In the genomic region with DNA sequence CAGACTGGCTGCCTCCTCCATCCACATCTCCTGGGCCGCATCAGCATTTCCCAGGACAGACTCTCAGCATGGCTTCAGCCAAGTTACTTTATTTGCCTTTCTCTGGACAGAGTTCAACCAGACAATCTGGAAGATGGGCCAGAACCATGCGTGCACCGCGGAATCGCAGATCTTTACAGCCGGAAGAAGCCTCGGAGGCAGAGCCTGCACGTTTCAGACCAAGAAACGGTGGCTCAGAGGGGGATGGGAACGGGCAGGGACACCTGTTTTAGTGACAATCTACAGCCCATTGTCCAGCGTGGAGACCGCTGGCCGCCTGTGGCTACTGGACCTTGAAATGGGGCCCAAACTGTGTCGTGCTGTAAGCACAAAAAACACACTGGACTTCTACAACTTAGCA, we compare ENCODE assay signal across 33 cellular contexts. TPM values are rescaled to one million over a fixed set of nuclear protein-coding genes. Genes with fewer than 3 reads are reported as not detected.
A peak's percentile ranks its signal among the peaks of the same experiment; 100 is the strongest.
DNase-seq lines count a peak whose midpoint lies in the region; ATAC-seq and TF ChIP-seq lines count a peak whose summit lies in the region.
"Had no signal": no experiment of that assay in that cellular context is flagged by ENCODE, and none has a peak within 500 bp of the region (broad histone marks: within the 10 kb centered on the region; RNA-seq: fewer than 3 reads in every experiment).

No MANE protein-coding gene starts in this region.

- no peaks in the 10 kb centered on the region for H3K9me3 ChIP-seq in left ventricle myocardium inferior (replicated peaks)
- H3K9me3 ChIP-seq: breast epithelium, mucosa of descending colon, tibial artery had no signal

- peaks cover 32% of the 10 kb centered on the region for H3K27me3 ChIP-seq in left ventricle myocardium inferior (ENCODE audit: low read depth)
- H3K27me3 ChIP-seq: tibial artery had no signal

- H3K36me3 ChIP-seq in left ventricle myocardium inferior: peaks cover 24% of the 10 kb centered on the region
- H3K36me3 ChIP-seq: breast epithelium had no signal

- H3K36me3 Mint-ChIP-seq in osteocyte (ENCODE audit: unreplicated experiment): no peaks in the 10 kb centered on the region
- H3K36me3 Mint-ChIP-seq in effector memory CD8-positive, alpha-beta T cell (ENCODE audit: insufficient read depth): peaks cover 3% of the 10 kb centered on the region
- H3K36me3 Mint-ChIP-seq: activated naive CD8-positive, alpha-beta T cell treated with anti-CD3 and anti-CD28 coated beads for 36 hours; CD8-positive, alpha-beta memory T cell; natural killer cell treated with Interleukin-12 subunit alpha and Interleukin-12 subunit beta and Interleukin-15 and Interleukin-18, amount 100 ng/mL, for 72 hours had no signal

- peaks cover 49% of the 10 kb centered on the region for H3K27me3 Mint-ChIP-seq in osteocyte (ENCODE audit: unreplicated experiment)
- peaks cover 6 to 32% of the 10 kb centered on the region in 2 donors for H3K27me3 Mint-ChIP-seq in effector memory CD8-positive, alpha-beta T cell

- H3K4me3 Mint-ChIP-seq in osteocyte (ENCODE audit: unreplicated experiment): no peak overlapping the region
- H3K4me3 Mint-ChIP-seq in effector memory CD8-positive, alpha-beta T cell: no peak overlapping the region
- H3K4me3 Mint-ChIP-seq: activated naive CD8-positive, alpha-beta T cell treated with anti-CD3 and anti-CD28 coated beads for 36 hours; B cell; natural killer cell treated with Interleukin-12 subunit alpha and Interleukin-12 subunit beta and Interleukin-15 and Interleukin-18, amount 100 ng/mL, for 72 hours; T-helper 1 cell treated with Interleukin-12 subunit alpha and Interleukin-12 subunit beta and Interleukin-4 antibody, amounts not matched to agents 30 μg/mL and 1 μg/mL, for 36 hours had no signal

- ATAC-seq in left cardiac atrium (no peak), HG02840 (IDR thresholded peaks at IDR 0.05; ENCODE audit: low FRiP score, unreplicated experiment) (no peak)
- no peak for ATAC-seq in effector memory CD8-positive, alpha-beta T cell (replicated peaks)
- ATAC-seq: mucosa of descending colon; natural killer cell treated with Interleukin-12 subunit alpha and Interleukin-12 subunit beta and Interleukin-15 and Interleukin-18, amount 100 ng/mL, for 72 hours; SK-N-SH treated with all-trans-retinoic acid at 6 μM for 48 hours had no signal

- peaks cover 51% of the 10 kb centered on the region for H3K4me1 ChIP-seq in left ventricle myocardium inferior
- H3K4me1 ChIP-seq: breast epithelium had no signal

- TF ChIP-seq CTCF in left ventricle myocardium inferior (IDR thresholded peaks at IDR 0.05; ENCODE audit: borderline replicate concordance): no peak
- TF ChIP-seq CTCF in osteocyte (IDR thresholded peaks at IDR 0.05): no peak

- no peak overlapping the region for H3K27ac Mint-ChIP-seq in osteocyte (ENCODE audit: unreplicated experiment)
- no peak overlapping the region for H3K27ac Mint-ChIP-seq in effector memory CD8-positive, alpha-beta T cell
- H3K27ac Mint-ChIP-seq: activated naive CD8-positive, alpha-beta T cell treated with anti-CD3 and anti-CD28 coated beads for 36 hours; B cell; CD8-positive, alpha-beta memory T cell; natural killer cell treated with Interleukin-12 subunit alpha and Interleukin-12 subunit beta and Interleukin-15 and Interleukin-18, amount 100 ng/mL, for 72 hours; T-helper 1 cell treated with Interleukin-12 subunit alpha and Interleukin-12 subunit beta and Interleukin-4 antibody, amounts not matched to agents 30 μg/mL and 1 μg/mL, for 36 hours had no signal

- H3K4me3 ChIP-seq in left ventricle myocardium inferior: no peak overlapping the region
- H3K4me3 ChIP-seq: breast epithelium, lung, mucosa of descending colon, PC-9, tibial artery had no signal

- peak overlapping the region; percentile 67 for H3K27ac ChIP-seq in left ventricle myocardium inferior (replicated peaks)
- H3K27ac ChIP-seq: breast epithelium, epithelial cell of prostate, PC-9, tibial artery had no signal

- H3K4me1 Mint-ChIP-seq in osteocyte (ENCODE audit: unreplicated experiment): peaks cover 6% of the 10 kb centered on the region
- H3K4me1 Mint-ChIP-seq in effector memory CD8-positive, alpha-beta T cell (ENCODE audit: low read depth in 2 of 2): no peaks in the 10 kb centered on the region
- H3K4me1 Mint-ChIP-seq: activated naive CD8-positive, alpha-beta T cell treated with anti-CD3 and anti-CD28 coated beads for 36 hours had no signal

- intact Hi-C loops in left ventricle myocardium inferior (cut with micrococcal nuclease): no loop called here
- intact Hi-C loops in left cardiac atrium (cut with DNase I): loop anchor here in 1 of 2 donors (5.0 kb wide), 1 partner anchor 109 kb away; no protein-coding TSS in a partner anchor

- no peaks in the 10 kb centered on the region for H3K9me3 Mint-ChIP-seq in osteocyte (ENCODE audit: unreplicated experiment)
- H3K9me3 Mint-ChIP-seq in effector memory CD8-positive, alpha-beta T cell: no peaks in the 10 kb centered on the region
- H3K9me3 Mint-ChIP-seq: activated naive CD8-positive, alpha-beta T cell treated with anti-CD3 and anti-CD28 coated beads for 36 hours; CD8-positive, alpha-beta memory T cell; natural killer cell treated with Interleukin-12 subunit alpha and Interleukin-12 subunit beta and Interleukin-15 and Interleukin-18, amount 100 ng/mL, for 72 hours; T-helper 1 cell treated with Interleukin-12 subunit alpha and Interleukin-12 subunit beta and Interleukin-4 antibody, amounts not matched to agents 30 μg/mL and 1 μg/mL, for 36 hours had no signal

- no peak for DNase-seq in left ventricle myocardium inferior
- no peak for DNase-seq in left cardiac atrium
- DNase-seq in activated CD8-positive, alpha-beta memory T cell treated with anti-CD3 and anti-CD28 coated beads, Interleukin-2, amount 50 U/mL, for 48 hours: peak; percentile 25
- DNase-seq in osteocyte (ENCODE audit: extremely low spot score, unreplicated experiment): peak; percentile 57
- DNase-seq in ureter (ENCODE audit: low spot score): peak; percentile 36
- DNase-seq in effector memory CD8-positive, alpha-beta T cell: no peak
- no peak for DNase-seq in iPS-NIHi11 (ENCODE audit: low spot score)
- DNase-seq: ACHN; activated CD4-positive, alpha-beta T cell treated with anti-CD3 and anti-CD28 coated beads, Interleukin-2, amount 50 U/mL, for 4 hours; activated naive CD8-positive, alpha-beta T cell treated with anti-CD3 and anti-CD28 coated beads for 36 hours; anterior cingulate cortex; CD8-positive, alpha-beta memory T cell; effector CD4-positive, alpha-beta T cell; EL; Kasumi-1; mucosa of descending colon; NCI-H1436 treated with DMSO at 0.1 percent for 48 hours; NCI-H226; PC-9; stimulated activated CD4-positive, alpha-beta T cell treated with anti-CD3 and anti-CD28 coated beads, Interleukin-12 subunit alpha, Interleukin-12 subunit beta, amount 100 ng/mL, for 4 hours; stimulated activated CD4-positive, alpha-beta T cell treated with anti-CD3 and anti-CD28 coated beads, Interleukin-4, amount 100 ng/mL, for 1 hour had no signal

RNA-seq across cellular contexts. Expression of a gene that starts 3.5 kb away (rescaled TPM):
- total RNA-seq in left ventricle myocardium inferior (17.5 TPM), left cardiac atrium (1 to 10 TPM; 6.3 to 8.5 TPM), osteocyte (0.19 and 0.39 TPM in 2 replicates), ureter (4.8 TPM)
- total RNA-seq: activated naive CD8-positive, alpha-beta T cell treated with anti-CD3 and anti-CD28 coated beads for 36 hours; B cell; HepG2; kidney epithelial cell; osteoblast; PC-9 had no signal

Comparison
In these comparisons a context has a peak if more than half of its experiments do, and no peak if none do; other contexts are left out.
1. DNase-seq: peak in activated CD8-positive, alpha-beta memory T cell treated with anti-CD3 and anti-CD28 coated beads, Interleukin-2, amount 50 U/mL, for 48 hours (single experiment), osteocyte (single experiment) and ureter (single experiment); none in left ventricle myocardium inferior (single experiment), left cardiac atrium (single experiment), effector memory CD8-positive, alpha-beta T cell (0 of 3) and iPS-NIHi11 (single experiment).